6 cellular contexts compared by ENCODE assay signal in the genomic region with DNA sequence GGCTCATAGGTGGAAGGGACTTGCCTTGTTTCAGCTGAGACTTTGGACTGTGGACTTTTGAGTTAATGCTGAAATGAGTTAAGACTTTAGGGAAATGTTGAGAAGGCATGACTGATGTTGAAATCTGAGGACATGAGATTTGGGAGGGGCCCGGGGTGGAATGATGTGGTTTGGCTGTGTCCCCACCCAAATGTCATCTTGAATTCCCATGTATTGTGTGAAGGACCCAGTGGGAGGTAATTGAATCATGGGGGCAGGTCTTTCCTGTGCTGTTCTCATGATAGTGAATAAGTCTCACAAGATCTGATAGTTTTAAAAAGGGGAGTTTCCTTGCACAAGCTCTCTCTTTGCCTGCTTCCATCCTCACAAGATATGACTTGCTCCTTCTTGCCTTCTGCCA.
DNase-seq lines count a peak whose midpoint lies in the region; ATAC-seq and TF ChIP-seq lines count a peak whose summit lies in the region.
"Not testable (repeated sequence)": the region's sequence is repeated elsewhere in the genome, so short reads cannot be mapped to it uniquely, and the experiment has no call there.

No MANE protein-coding gene starts in this region.

- not testable (repeated sequence) for H3F3A ChIP-seq in PC-3 (ENCODE audit: low read length, unreplicated experiment)

- not testable (repeated sequence) for H2AK5ac ChIP-seq in mesenchymal stem cell (ENCODE audit: low read length, severe bottlenecking)

- H3K23ac ChIP-seq in mesenchymal stem cell (ENCODE audit: low read length in 2 of 2) = not testable (repeated sequence)

- H3K18ac ChIP-seq in mesenchymal stem cell (ENCODE audit: low read depth in 1 of 2, low read length in 2 of 2) = not testable (repeated sequence)

- not testable (repeated sequence) for H2BK12ac ChIP-seq in mesenchymal stem cell (ENCODE audit: low read length in 2 of 2)

- DNase-seq in PC-3 (peak; percentile 48), astrocyte of the cerebellum (ENCODE audit: low read depth) (peak; percentile 68), mammary epithelial cell (peak; percentile 79), epithelial cell of esophagus (ENCODE audit: low read depth) (peak; percentile 86), fibroblast of mammary gland (ENCODE audit: low read depth) (peak; percentile 45)
- not testable (repeated sequence) for DNase-seq in mesenchymal stem cell

- in situ Hi-C loops in astrocyte of the cerebellum (cut with HindIII; ENCODE audit: low sequenced_read_pairs); mammary epithelial cell (cut with MboI; ENCODE audit: low sequenced_read_pairs in 2 of 2): not testable (repeated sequence)

- WGBS in mammary epithelial cell (ENCODE audit: low coverage, missing lambda C conversion rate) = 0% methylated on average over 1 of the region's 1 CpG
- WGBS in mesenchymal stem cell = 65% methylated on average over 1 of the region's 1 CpG

- not testable (repeated sequence) for H3K27ac ChIP-seq in PC-3 (ENCODE audit: low read length); mammary epithelial cell (ENCODE audit: insufficient read depth, low read depth, low read length); mesenchymal stem cell (ENCODE audit: low read length, poor library complexity, severe bottlenecking)

- H2AFZ ChIP-seq in PC-3 (ENCODE audit: low read length); mesenchymal stem cell (ENCODE audit: low read depth, low read length): not testable (repeated sequence)
- peak overlapping the region; percentile 64 for H2AFZ ChIP-seq in mammary epithelial cell (ENCODE audit: low read depth, low read length)

- TF ChIP-seq CTCF in PC-3 (conservative IDR thresholded peaks at IDR 0.05; ENCODE audit: low read depth, low read length); astrocyte of the cerebellum (IDR thresholded peaks at IDR 0.05; ENCODE audit: low read depth, low read length, missing control alignments); mammary epithelial cell (conservative IDR thresholded peaks at IDR 0.05 in 1 of 2, IDR thresholded peaks at IDR 0.05 in 1 of 2; ENCODE audit: extremely low read depth in 1 of 2, insufficient read depth in 1 of 2, low read depth in 1 of 2, low read length in 2 of 2); epithelial cell of esophagus (IDR thresholded peaks at IDR 0.05; ENCODE audit: insufficient read depth, low read depth, low read length, missing control alignments); fibroblast of mammary gland (conservative IDR thresholded peaks at IDR 0.05; ENCODE audit: control insufficient read depth, insufficient read depth, low read depth, low read length): not testable (repeated sequence)

- H4K20me1 ChIP-seq in PC-3 (ENCODE audit: low read length); mammary epithelial cell (ENCODE audit: insufficient read depth, low read length): not testable (repeated sequence)

- not testable (repeated sequence) for H3K4ac ChIP-seq in mesenchymal stem cell (ENCODE audit: low read depth in 1 of 2, low read length in 2 of 2)

- H3K9me3 ChIP-seq in PC-3 (ENCODE audit: low read length) = not testable (repeated sequence)
- peaks cover 10% of the 10 kb centered on the region for H3K9me3 ChIP-seq in mammary epithelial cell (replicated peaks; ENCODE audit: insufficient read depth, low read length)
- peaks cover 16% of the 10 kb centered on the region for H3K9me3 ChIP-seq in mesenchymal stem cell (ENCODE audit: control insufficient read depth, low read length)

- intact Hi-C loops in PC-3 (cut with micrococcal nuclease); mammary epithelial cell (cut with micrococcal nuclease): not testable (repeated sequence)

- H2BK15ac ChIP-seq in mesenchymal stem cell (ENCODE audit: low read depth, poor library complexity, severe bottlenecking) = not testable (repeated sequence)

- H3K79me2 ChIP-seq in PC-3 (ENCODE audit: low read length); mammary epithelial cell (ENCODE audit: insufficient read depth, low read length): not testable (repeated sequence)

- H3K36me3 ChIP-seq in PC-3 (ENCODE audit: low read depth, low read length); mammary epithelial cell (ENCODE audit: insufficient read depth, low read length); mesenchymal stem cell (ENCODE audit: control insufficient read depth in 1 of 2, insufficient read depth in 2 of 2, low read depth in 1 of 2, low read length in 2 of 2): not testable (repeated sequence)

- H3K79me1 ChIP-seq in mesenchymal stem cell (replicated peaks; ENCODE audit: low read length, poor library complexity, severe bottlenecking) = not testable (repeated sequence)

- POLR2A ChIA-PET in PC-3 (lab: Charles Lee; ENCODE audit: unreplicated experiment) = not testable (repeated sequence)

- H4K91ac ChIP-seq in mesenchymal stem cell (ENCODE audit: low read length) = not testable (repeated sequence)

- H3K4me3 ChIP-seq in PC-3 (ENCODE audit: low read length); astrocyte of the cerebellum (ENCODE audit: low read depth, low read length); mammary epithelial cell (replicated peaks in 1 of 3; ENCODE audit: insufficient read depth in 1 of 3, low read depth in 2 of 3, low read length in 3 of 3); epithelial cell of esophagus (ENCODE audit: low read length); fibroblast of mammary gland (ENCODE audit: control insufficient read depth, low read depth, low read length); mesenchymal stem cell (ENCODE audit: insufficient read depth in 1 of 2, low read depth in 1 of 2, low read length in 2 of 2): not testable (repeated sequence)

- not testable (repeated sequence) for BruUV-seq in PC-3 (replicated peaks; lab: Mats Ljungman, UMichigan); mammary epithelial cell (replicated peaks; lab: Mats Ljungman, UMichigan)

- not testable (repeated sequence) for H3K14ac ChIP-seq in mesenchymal stem cell (ENCODE audit: low read length in 2 of 2)

- not testable (repeated sequence) for H4K8ac ChIP-seq in mesenchymal stem cell (ENCODE audit: low read length)

- H3K9me2 ChIP-seq in PC-3 (replicated peaks; ENCODE audit: low read length) = not testable (repeated sequence)

- H3K27me3 ChIP-seq in PC-3 (ENCODE audit: low read length); mammary epithelial cell (ENCODE audit: insufficient read depth, low read length); mesenchymal stem cell (ENCODE audit: control insufficient read depth in 1 of 2, insufficient read depth in 1 of 2, low read length in 2 of 2): not testable (repeated sequence)

- H2BK120ac ChIP-seq in mesenchymal stem cell (ENCODE audit: low read depth, low read length) = not testable (repeated sequence)

- CTCF ChIA-PET in PC-3 (lab: Charles Lee); mammary epithelial cell (lab: Charles Lee; ENCODE audit: low non-redundant PET): not testable (repeated sequence)

- ATAC-seq in PC-3 = not testable (repeated sequence)

- not testable (repeated sequence) for H3K4me1 ChIP-seq in PC-3 (ENCODE audit: insufficient read depth, low read length); mammary epithelial cell (ENCODE audit: insufficient read depth, low read length); mesenchymal stem cell (ENCODE audit: control insufficient read depth, insufficient read depth, low read depth, low read length)

- not testable (repeated sequence) for H2BK5ac ChIP-seq in mesenchymal stem cell (ENCODE audit: low read depth, low read length, poor library complexity, severe bottlenecking)

- dilution Hi-C loops in mammary epithelial cell (cut with HindIII; ENCODE audit: low sequenced_read_pairs) = not testable (repeated sequence)

- not testable (repeated sequence) for H3K9ac ChIP-seq in PC-3 (ENCODE audit: low read length); mammary epithelial cell (ENCODE audit: insufficient read depth, low read length)
- H3K9ac ChIP-seq in mesenchymal stem cell (ENCODE audit: low read length) = peak overlapping the region; percentile 50

- H3K4me2 ChIP-seq in PC-3 (ENCODE audit: low read length); mammary epithelial cell (ENCODE audit: insufficient read depth, low read depth, low read length); mesenchymal stem cell (ENCODE audit: low read length, poor library complexity, severe bottlenecking): not testable (repeated sequence)
